In the genomic region with DNA sequence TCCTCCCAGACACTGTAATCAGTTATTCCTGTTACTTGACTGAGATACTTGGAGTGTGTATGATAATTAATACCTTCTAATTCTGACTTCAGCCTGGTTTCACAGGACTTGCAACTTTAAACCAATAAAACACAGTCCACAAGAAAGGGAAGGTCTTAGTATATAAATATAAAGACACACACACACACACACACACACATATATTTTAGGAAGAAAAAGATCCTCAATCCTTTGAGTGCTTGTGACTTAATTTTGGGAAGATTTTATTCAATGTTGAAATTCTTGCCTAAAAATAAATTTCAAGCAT, we compare ENCODE assay signal across 8 cellular contexts. TPM values are rescaled to one million over a fixed set of nuclear protein-coding genes. Genes with fewer than 3 reads are reported as not detected.
A peak's percentile ranks its signal among the peaks of the same experiment; 100 is the strongest.
DNase-seq lines count a peak whose midpoint lies in the region; ATAC-seq and TF ChIP-seq lines count a peak whose summit lies in the region.

No MANE protein-coding gene starts in this region.

- H3K9me3 ChIP-seq in upper lobe of left lung = no peaks in the 10 kb centered on the region

- peak overlapping the region; percentile 89 for H3K4me3 Mint-ChIP-seq in activated naive CD4-positive, alpha-beta T cell treated with anti-CD3 and anti-CD28 coated beads, Interleukin-2, amount 10 ng/mL, durations not matched to agents 7 days and 5 days
- peak overlapping the region; percentile 87 for H3K4me3 Mint-ChIP-seq in activated naive CD8-positive, alpha-beta T cell treated with anti-CD3 and anti-CD28 coated beads for 36 hours

- peak overlapping the region; percentile 97 for H3K27ac Mint-ChIP-seq in activated naive CD4-positive, alpha-beta T cell treated with anti-CD3 and anti-CD28 coated beads, Interleukin-2, amount 10 ng/mL, durations not matched to agents 7 days and 5 days
- peak overlapping the region; percentile 98 for H3K27ac Mint-ChIP-seq in activated naive CD8-positive, alpha-beta T cell treated with anti-CD3 and anti-CD28 coated beads for 36 hours

- no peak for DNase-seq in activated naive CD4-positive, alpha-beta T cell treated with anti-CD3 and anti-CD28 coated beads, Interleukin-2, amount 10 ng/mL, durations not matched to agents 7 days and 5 days
- DNase-seq in activated naive CD4-positive, alpha-beta T cell (lab: John Stamatoyannopoulos, UW) = no peak
- no peak for DNase-seq in activated naive CD8-positive, alpha-beta T cell treated with anti-CD3 and anti-CD28 coated beads for 36 hours
- no peak for DNase-seq in lower leg skin (ENCODE audit: low spot score in 2 of 2)
- no peak for DNase-seq in upper lobe of left lung
- no peak for DNase-seq in left lobe of liver (ENCODE audit: low spot score)
- no peak for DNase-seq in NK-92 treated with Interleukin-12 subunit alpha and Interleukin-12 subunit beta, amount 100 ng/mL, for 24 hours (lab: John Stamatoyannopoulos, UW)

- H3K27me3 ChIP-seq in upper lobe of left lung = no peaks in the 10 kb centered on the region

- H3K4me3 ChIP-seq in lower leg skin (ENCODE audit: low read depth, poor library complexity, severe bottlenecking) = peak overlapping the region; percentile 15
- H3K4me3 ChIP-seq in upper lobe of left lung = peak overlapping the region in 3 of 4 donors; percentile 62 to 79 (median 77)

- no peak for TF ChIP-seq CTCF in lower leg skin (IDR thresholded peaks at IDR 0.05)
- no peak for TF ChIP-seq CTCF in upper lobe of left lung (IDR thresholded peaks at IDR 0.05)

- no peak for ATAC-seq in upper lobe of left lung (ENCODE audit: low FRiP score in 2 of 2)
- ATAC-seq in HG02642 (IDR thresholded peaks at IDR 0.05; ENCODE audit: poor library complexity, unreplicated experiment) = no peak
- ATAC-seq in left lobe of liver = no peak

- no peaks in the 10 kb centered on the region for H3K27me3 Mint-ChIP-seq in activated naive CD4-positive, alpha-beta T cell treated with anti-CD3 and anti-CD28 coated beads, Interleukin-2, amount 10 ng/mL, durations not matched to agents 7 days and 5 days
- H3K27me3 Mint-ChIP-seq in activated naive CD8-positive, alpha-beta T cell treated with anti-CD3 and anti-CD28 coated beads for 36 hours = no peaks in the 10 kb centered on the region

- peaks cover 54% of the 10 kb centered on the region for H3K4me1 Mint-ChIP-seq in activated naive CD4-positive, alpha-beta T cell treated with anti-CD3 and anti-CD28 coated beads, Interleukin-2, amount 10 ng/mL, durations not matched to agents 7 days and 5 days
- peaks cover 40% of the 10 kb centered on the region for H3K4me1 Mint-ChIP-seq in activated naive CD8-positive, alpha-beta T cell treated with anti-CD3 and anti-CD28 coated beads for 36 hours

- H3K27ac ChIP-seq in upper lobe of left lung = peak overlapping the region; percentile 97 to 99 (median 98)

- peaks cover 31 to 44% (median 38%) of the 10 kb centered on the region in 4 donors for H3K4me1 ChIP-seq in upper lobe of left lung

- no peaks in the 10 kb centered on the region for H3K9me3 Mint-ChIP-seq in activated naive CD4-positive, alpha-beta T cell treated with anti-CD3 and anti-CD28 coated beads, Interleukin-2, amount 10 ng/mL, durations not matched to agents 7 days and 5 days
- peaks cover 2% of the 10 kb centered on the region for H3K9me3 Mint-ChIP-seq in activated naive CD8-positive, alpha-beta T cell treated with anti-CD3 and anti-CD28 coated beads for 36 hours

- no peaks in the 10 kb centered on the region for H3K36me3 ChIP-seq in upper lobe of left lung

- CTCF ChIA-PET in activated naive CD4-positive, alpha-beta T cell treated with anti-CD3 and anti-CD28 coated beads, Interleukin-2, amount 10 ng/mL, durations not matched to agents 7 days and 5 days (lab: Charles Lee) = no interaction called here

- TF ChIP-seq POLR2A in lower leg skin (IDR thresholded peaks at IDR 0.05) = no peak
- TF ChIP-seq POLR2A in upper lobe of left lung (IDR thresholded peaks at IDR 0.05) = no peak

- intact Hi-C loops in lower leg skin (cut with DNase I; ENCODE audit: low total_unique reads) = no loop called here

- H3K36me3 Mint-ChIP-seq in activated naive CD4-positive, alpha-beta T cell treated with anti-CD3 and anti-CD28 coated beads, Interleukin-2, amount 10 ng/mL, durations not matched to agents 7 days and 5 days = peaks cover 15% of the 10 kb centered on the region
- peaks cover 12% of the 10 kb centered on the region for H3K36me3 Mint-ChIP-seq in activated naive CD8-positive, alpha-beta T cell treated with anti-CD3 and anti-CD28 coated beads for 36 hours

- TF ChIP-seq EP300 in upper lobe of left lung (IDR thresholded peaks at IDR 0.05) = no peak

RNA-seq across cellular contexts. Expression of a gene that starts 0.7 kb away (rescaled TPM):
- total RNA-seq in activated naive CD8-positive, alpha-beta T cell treated with anti-CD3 and anti-CD28 coated beads for 36 hours = 10 to 100 TPM in 1 of 2 experiments, 1 to 10 TPM in 1; 9.2 to 10.1 TPM
- total RNA-seq in lower leg skin = 10 to 100 TPM; 14.8 to 26.4 (median 20.9) TPM
- 10 to 100 TPM; 10.3 to 43.7 (median 21.7) TPM for total RNA-seq in upper lobe of left lung
- total RNA-seq in left lobe of liver = 12.3 TPM
